ENCODE assay signal across 20 cellular contexts in genomic region chr12:80794506-80794905, GRCh38.
"Had no signal": no experiment of that assay in that cellular context is flagged by ENCODE, and none has a peak within 500 bp of the region (broad histone marks: within the 10 kb centered on the region; RNA-seq: fewer than 3 reads in every experiment).

No MANE protein-coding gene starts in this region.

- H3K4me1 Mint-ChIP-seq: activated CD4-positive, alpha-beta T cell treated with anti-CD3 and anti-CD28 coated beads, Interleukin-2, amount 10 ng/mL, durations not matched to agents 24 days and 14 days; activated T-helper 17 cell treated with anti-CD3 and anti-CD28 coated beads, Interleukin-2, amount 50 U/mL, for 72 hours; central memory CD8-positive, alpha-beta T cell; naive thymus-derived CD4-positive, alpha-beta T cell; stimulated activated effector memory CD8-positive, alpha-beta T cell treated with anti-CD3 and anti-CD28 coated beads, Interleukin-12 subunit alpha, Interleukin-12 subunit beta, amount 100 ng/mL, for 72 hours had no signal

- H2AFZ ChIP-seq: parathyroid adenoma had no signal

- H3K27me3 ChIP-seq: colonic mucosa, esophagus muscularis mucosa, neutrophil, sigmoid colon, upper lobe of right lung had no signal

- H3K27ac Mint-ChIP-seq: activated CD4-positive, alpha-beta T cell treated with anti-CD3 and anti-CD28 coated beads, Interleukin-2, amount 10 ng/mL, durations not matched to agents 24 days and 14 days; activated CD8-positive, alpha-beta T cell treated with anti-CD3 and anti-CD28 coated beads for 36 hours; activated T-helper 17 cell treated with anti-CD3 and anti-CD28 coated beads, Interleukin-2, amount 50 U/mL, for 72 hours; naive thymus-derived CD4-positive, alpha-beta T cell; stimulated activated effector memory CD8-positive, alpha-beta T cell treated with anti-CD3 and anti-CD28 coated beads, Interleukin-12 subunit alpha, Interleukin-12 subunit beta, amount 100 ng/mL, for 72 hours had no signal

- H3K4me1 ChIP-seq: colonic mucosa, esophagus muscularis mucosa, parathyroid adenoma, sigmoid colon, upper lobe of right lung had no signal

- H3K4me3 Mint-ChIP-seq: activated CD4-positive, alpha-beta T cell treated with anti-CD3 and anti-CD28 coated beads, Interleukin-2, amount 10 ng/mL, durations not matched to agents 24 days and 14 days; activated CD8-positive, alpha-beta T cell treated with anti-CD3 and anti-CD28 coated beads for 36 hours; activated T-helper 17 cell treated with anti-CD3 and anti-CD28 coated beads, Interleukin-2, amount 50 U/mL, for 72 hours; central memory CD8-positive, alpha-beta T cell; naive thymus-derived CD4-positive, alpha-beta T cell; stimulated activated effector memory CD8-positive, alpha-beta T cell treated with anti-CD3 and anti-CD28 coated beads, Interleukin-12 subunit alpha, Interleukin-12 subunit beta, amount 100 ng/mL, for 72 hours had no signal

- H3K9me3 ChIP-seq: colonic mucosa, esophagus muscularis mucosa, neutrophil, sigmoid colon, upper lobe of right lung had no signal

- H3K27me3 Mint-ChIP-seq: activated CD4-positive, alpha-beta T cell treated with anti-CD3 and anti-CD28 coated beads, Interleukin-2, amount 10 ng/mL, durations not matched to agents 24 days and 14 days; activated CD8-positive, alpha-beta T cell treated with anti-CD3 and anti-CD28 coated beads for 36 hours; activated T-helper 17 cell treated with anti-CD3 and anti-CD28 coated beads, Interleukin-2, amount 50 U/mL, for 72 hours; central memory CD8-positive, alpha-beta T cell; naive thymus-derived CD4-positive, alpha-beta T cell had no signal

- ATAC-seq: activated CD8-positive, alpha-beta T cell treated with anti-CD3 and anti-CD28 coated beads for 36 hours; activated T-helper 17 cell treated with anti-CD3 and anti-CD28 coated beads, Interleukin-2, amount 50 U/mL, for 72 hours; naive thymus-derived CD4-positive, alpha-beta T cell; stimulated activated effector memory CD8-positive, alpha-beta T cell treated with anti-CD3 and anti-CD28 coated beads, Interleukin-12 subunit alpha, Interleukin-12 subunit beta, amount 100 ng/mL, for 72 hours; upper lobe of right lung had no signal

- H3K36me3 ChIP-seq: colonic mucosa, esophagus muscularis mucosa, sigmoid colon, upper lobe of right lung had no signal

- H3K36me3 Mint-ChIP-seq: naive thymus-derived CD4-positive, alpha-beta T cell; stimulated activated effector memory CD8-positive, alpha-beta T cell treated with anti-CD3 and anti-CD28 coated beads, Interleukin-12 subunit alpha, Interleukin-12 subunit beta, amount 100 ng/mL, for 72 hours had no signal

- DNase-seq: activated CD4-positive, alpha-beta T cell treated with anti-CD3 and anti-CD28 coated beads, Interleukin-2, amount 10 ng/mL, durations not matched to agents 24 days and 14 days; activated CD8-positive, alpha-beta T cell treated with anti-CD3 and anti-CD28 coated beads for 36 hours; activated naive CD4-positive, alpha-beta T cell treated with Interleukin-2 at 50 U/mL for 16 hours; activated T-cell treated with anti-CD3 and anti-CD28 coated beads, Interleukin-2, amount 50 U/mL, for 1 hour; aorta; colonic mucosa; effector CD4-positive, alpha-beta T cell; mesenchymal stem cell; naive thymus-derived CD4-positive, alpha-beta T cell; sigmoid colon; stimulated activated CD4-positive, alpha-beta T cell treated with anti-CD3 and anti-CD28 coated beads, Interleukin-4, amount 100 ng/mL, for 24 hours; T-helper 1 cell; T-helper 9 cell; upper lobe of right lung had no signal

- H3K4me3 ChIP-seq: colonic mucosa, esophagus muscularis mucosa, sigmoid colon, upper lobe of right lung had no signal

- H3K27ac ChIP-seq: colonic mucosa, esophagus muscularis mucosa, neutrophil, parathyroid adenoma, sigmoid colon, upper lobe of right lung had no signal

- H3K79me2 ChIP-seq: parathyroid adenoma had no signal

- H3K9me3 Mint-ChIP-seq: activated CD4-positive, alpha-beta T cell treated with anti-CD3 and anti-CD28 coated beads, Interleukin-2, amount 10 ng/mL, durations not matched to agents 24 days and 14 days; activated T-helper 17 cell treated with anti-CD3 and anti-CD28 coated beads, Interleukin-2, amount 50 U/mL, for 72 hours; central memory CD8-positive, alpha-beta T cell had no signal
